Comparison of ENCODE assay signal across 2 cellular contexts in the genomic region with DNA sequence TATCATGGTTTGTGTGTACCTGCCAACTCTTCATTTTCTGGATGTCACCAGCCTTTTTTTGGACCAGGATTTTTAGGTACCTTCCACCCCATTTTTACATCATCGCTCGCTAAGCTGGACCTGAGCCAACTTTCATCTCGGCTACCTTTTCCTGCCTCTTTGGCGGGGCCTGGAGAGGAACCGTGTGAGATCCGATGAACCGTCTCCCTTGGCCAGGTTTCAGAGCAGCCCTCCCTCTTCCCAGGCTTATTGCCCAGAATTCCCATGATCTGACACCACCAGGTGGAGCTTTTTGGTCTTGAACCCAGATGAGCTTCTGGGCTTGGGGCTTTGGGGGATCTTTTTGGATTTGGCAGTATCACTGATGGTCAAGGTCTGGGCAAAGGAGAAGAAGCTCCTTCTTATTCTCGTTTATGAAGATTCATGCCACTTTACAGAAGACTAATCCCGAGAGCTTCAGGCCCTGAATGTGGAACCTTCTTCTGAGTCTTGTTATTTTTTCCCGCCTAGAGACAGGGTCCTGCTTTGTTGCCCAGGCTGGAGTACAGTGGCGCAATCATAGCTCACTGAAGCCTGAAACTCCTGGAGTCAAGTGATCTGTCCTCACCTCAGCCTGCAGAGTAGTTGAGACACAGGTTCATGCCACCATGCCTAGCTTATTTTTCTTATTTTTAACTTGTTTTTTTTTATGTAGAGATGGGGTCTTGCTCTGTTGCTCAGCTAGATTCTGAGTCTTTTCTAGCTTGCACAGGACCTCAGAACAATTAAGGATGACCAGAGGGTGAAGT.
TF ChIP-seq lines count a peak whose summit lies in the region.

No MANE protein-coding gene starts in this region.

TF ChIP-seq in IMR-90, 13 proteins besides CTCF, POLR2A, EP300 and RAD21:
- no peak for TF ChIP-seq BHLHE40 (IDR thresholded peaks at IDR 0.05; ENCODE audit: low read depth, low read length)
- no peak for TF ChIP-seq FOS (IDR thresholded peaks at IDR 0.05; ENCODE audit: low read depth, low read length)
- no peak for TF ChIP-seq CHD1 (IDR thresholded peaks at IDR 0.05; ENCODE audit: low read depth, low read length)
- no peak for TF ChIP-seq MAZ (IDR thresholded peaks at IDR 0.05; ENCODE audit: borderline replicate concordance, low read depth, low read length)
- no peak for TF ChIP-seq CEBPB (IDR thresholded peaks at IDR 0.05; ENCODE audit: low read depth, low read length)
- TF ChIP-seq, protein P1, sequence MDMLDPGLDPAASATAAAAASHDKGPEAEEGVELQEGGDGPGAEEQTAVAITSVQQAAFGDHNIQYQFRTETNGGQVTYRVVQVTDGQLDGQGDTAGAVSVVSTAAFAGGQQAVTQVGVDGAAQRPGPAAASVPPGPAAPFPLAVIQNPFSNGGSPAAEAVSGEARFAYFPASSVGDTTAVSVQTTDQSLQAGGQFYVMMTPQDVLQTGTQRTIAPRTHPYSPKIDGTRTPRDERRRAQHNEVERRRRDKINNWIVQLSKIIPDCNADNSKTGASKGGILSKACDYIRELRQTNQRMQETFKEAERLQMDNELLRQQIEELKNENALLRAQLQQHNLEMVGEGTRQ (IDR thresholded peaks at IDR 0.05; ENCODE audit: low read depth, low read length) = no peak
- no peak for TF ChIP-seq NFE2L2 (IDR thresholded peaks at IDR 0.05; ENCODE audit: low read depth, low read length)
- no peak for TF ChIP-seq MAFK (IDR thresholded peaks at IDR 0.05; ENCODE audit: low read depth, low read length)
- no peak for TF ChIP-seq RFX5 (IDR thresholded peaks at IDR 0.05; ENCODE audit: low read depth, low read length)
- TF ChIP-seq, protein P2, sequence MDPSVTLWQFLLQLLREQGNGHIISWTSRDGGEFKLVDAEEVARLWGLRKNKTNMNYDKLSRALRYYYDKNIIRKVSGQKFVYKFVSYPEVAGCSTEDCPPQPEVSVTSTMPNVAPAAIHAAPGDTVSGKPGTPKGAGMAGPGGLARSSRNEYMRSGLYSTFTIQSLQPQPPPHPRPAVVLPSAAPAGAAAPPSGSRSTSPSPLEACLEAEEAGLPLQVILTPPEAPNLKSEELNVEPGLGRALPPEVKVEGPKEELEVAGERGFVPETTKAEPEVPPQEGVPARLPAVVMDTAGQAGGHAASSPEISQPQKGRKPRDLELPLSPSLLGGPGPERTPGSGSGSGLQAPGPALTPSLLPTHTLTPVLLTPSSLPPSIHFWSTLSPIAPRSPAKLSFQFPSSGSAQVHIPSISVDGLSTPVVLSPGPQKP (IDR thresholded peaks at IDR 0.05; ENCODE audit: borderline replicate concordance, low read depth, low read length) = no peak
- no peak for TF ChIP-seq MXI1 (IDR thresholded peaks at IDR 0.05; ENCODE audit: borderline replicate concordance, low read depth, low read length)
- TF ChIP-seq RCOR1 (IDR thresholded peaks at IDR 0.05; ENCODE audit: insufficient replicate concordance, low read length) = no peak

TF ChIP-seq in H1, 55 proteins besides CTCF, POLR2A, EP300 and RAD21:
- TF ChIP-seq NRF1 (IDR thresholded peaks at IDR 0.05; ENCODE audit: low read depth, low read length) = no peak
- no peak for TF ChIP-seq HDAC2 (IDR thresholded peaks at IDR 0.05; ENCODE audit: borderline replicate concordance in 1 of 2, low read depth in 2 of 2, low read length in 2 of 2)
- TF ChIP-seq JUND (IDR thresholded peaks at IDR 0.05; ENCODE audit: low read length) = no peak
- no peak for TF ChIP-seq BCL11A (IDR thresholded peaks at IDR 0.05; ENCODE audit: low read depth in 2 of 2, low read length in 2 of 2)
- TF ChIP-seq ZNF274 (IDR thresholded peaks at IDR 0.05; ENCODE audit: borderline replicate concordance, extremely low read depth, low read length) = no peak
- TF ChIP-seq JUN (IDR thresholded peaks at IDR 0.05; ENCODE audit: low read depth, low read length) = no peak
- TF ChIP-seq CBX5 (IDR thresholded peaks at IDR 0.05; ENCODE audit: low read depth, low read length) = no peak
